In genomic region chr2:38108907-38109731, GRCh38 we compare ENCODE assay signal across 3 cellular contexts.
TF ChIP-seq lines count a peak whose summit lies in the region.

No MANE protein-coding gene starts in this region.

TF ChIP-seq in GM23338, 12 proteins besides CTCF, POLR2A, EP300 and RAD21 (continued from another document and continues in another):
- no peak for TF ChIP-seq ETS1 (IDR thresholded peaks at IDR 0.05)
- TF ChIP-seq REST (IDR thresholded peaks at IDR 0.05; ENCODE audit: unreplicated experiment), result no peak

TF ChIP-seq in GM12891, 5 proteins besides CTCF, POLR2A, EP300 and RAD21 (continued from another document):
- TF ChIP-seq SPI1 (IDR thresholded peaks at IDR 0.05; ENCODE audit: low read depth, low read length) (no peak), POU2F2 (IDR thresholded peaks at IDR 0.05; ENCODE audit: low read depth, low read length) (no peak)

TF ChIP-seq in SK-N-SH, 30 proteins besides CTCF, POLR2A, EP300 and RAD21 (continued from another document):
- no peak for TF ChIP-seq USF2 (IDR thresholded peaks at IDR 0.05; ENCODE audit: borderline replicate concordance, low read depth, low read length)
- no peak for TF ChIP-seq FOXJ3 (CRISPR knock-in tag; IDR thresholded peaks at IDR 0.05)
- no peak for TF ChIP-seq ELF1 (IDR thresholded peaks at IDR 0.05)
- TF ChIP-seq TAF1 (IDR thresholded peaks at IDR 0.05; ENCODE audit: borderline replicate concordance, low read depth, low read length), result no peak
- TF ChIP-seq MAX (IDR thresholded peaks at IDR 0.05; ENCODE audit: low read depth), result no peak
- no peak for TF ChIP-seq IRF3 (IDR thresholded peaks at IDR 0.05; ENCODE audit: low read depth, low read length)
- TF ChIP-seq SIN3A (IDR thresholded peaks at IDR 0.05; ENCODE audit: borderline replicate concordance, low read depth, low read length), result no peak
- no peak for TF ChIP-seq SMC3 (IDR thresholded peaks at IDR 0.05; ENCODE audit: low read depth, low read length)
TF ChIP-seq in SK-N-SH: peak in this region for 0.
